ENCODE assay signal across 13 cellular contexts in the genomic region with DNA sequence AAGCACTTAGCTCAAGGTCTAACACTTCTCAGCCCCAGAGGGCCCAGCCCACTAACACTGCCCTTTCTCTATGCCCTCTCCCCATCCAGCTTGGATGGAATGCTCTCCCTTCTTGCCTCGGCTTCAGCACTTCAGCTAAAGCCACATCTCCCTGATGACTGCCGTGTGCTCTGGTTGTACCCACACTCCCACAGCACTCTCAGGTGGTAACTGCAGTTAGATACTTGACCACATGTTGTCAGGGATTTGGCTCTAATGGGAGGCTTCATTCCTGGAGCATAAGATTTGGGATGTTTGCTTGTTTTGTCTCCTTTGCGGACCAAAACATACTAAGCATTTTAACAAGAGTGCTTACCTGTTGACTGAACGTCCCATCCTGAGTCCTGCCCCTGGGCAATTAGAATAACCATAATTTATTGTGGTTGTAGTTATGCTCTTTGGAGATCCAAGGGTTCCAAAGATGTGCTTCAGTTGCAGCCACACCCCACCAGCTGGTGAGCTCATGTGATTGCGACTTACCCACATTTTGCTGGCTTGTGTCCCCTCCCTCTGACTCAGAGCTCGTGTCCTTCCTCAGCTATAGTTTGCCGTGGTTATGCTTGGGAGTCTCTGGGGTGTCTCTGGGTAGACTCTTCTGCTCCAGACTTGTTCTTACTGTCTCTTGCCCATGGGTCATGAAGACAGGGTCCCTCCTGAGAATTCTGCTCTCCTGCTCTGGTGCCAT. TPM values are rescaled to one million over a fixed set of nuclear protein-coding genes. Genes with fewer than 3 reads are reported as not detected.
DNase-seq lines count a peak whose midpoint lies in the region; ATAC-seq and TF ChIP-seq lines count a peak whose summit lies in the region.
"Had no signal": no experiment of that assay in that cellular context is flagged by ENCODE, and none has a peak within 500 bp of the region (broad histone marks: within the 10 kb centered on the region; RNA-seq: fewer than 3 reads in every experiment).

No MANE protein-coding gene starts in this region.

- H3K9me3 ChIP-seq in psoas muscle: no peaks in the 10 kb centered on the region

- intact Hi-C loops in psoas muscle (cut with DNase I): no loop called here

- H3K36me3 ChIP-seq in psoas muscle (ENCODE audit: insufficient read depth in 1 of 2, low read depth in 1 of 2): no peaks in the 10 kb centered on the region
- H3K36me3 ChIP-seq: cardiac muscle cell had no signal

- H3K4me3 ChIP-seq in NB4 (ENCODE audit: low read depth, low read length) (no peak overlapping the region), cardiac fibroblast (replicated peaks in 1 of 2; ENCODE audit: low read depth in 2 of 2, low read length in 2 of 2) (no peak overlapping the region), psoas muscle (no peak overlapping the region)
- H3K4me3 ChIP-seq: cardiac muscle cell had no signal

- no peaks in the 10 kb centered on the region for H3K27me3 ChIP-seq in psoas muscle (ENCODE audit: insufficient read depth in 3 of 3, low read length in 2 of 3)
- H3K27me3 ChIP-seq: cardiac muscle cell had no signal

- H3K27ac ChIP-seq in psoas muscle: no peak overlapping the region
- H3K27ac ChIP-seq: cardiac muscle cell had no signal

- H3K4me1 ChIP-seq in psoas muscle: peaks cover 32% of the 10 kb centered on the region

- WGBS in psoas muscle, 3 donors: 71 to 88% (median 78%) methylated on average over 7 of the region's 7 CpGs

- TF ChIP-seq POLR2A in NB4 (IDR thresholded peaks at IDR 0.05; ENCODE audit: extremely low read depth, insufficient read length): no peak

- ATAC-seq in psoas muscle (peak in 3 of 4 donors; percentile 32 to 64 (median 63)), HG03354 (IDR thresholded peaks at IDR 0.05; ENCODE audit: poor library complexity, severe bottlenecking, unreplicated experiment) (no peak), HG02610 (IDR thresholded peaks at IDR 0.05; ENCODE audit: unreplicated experiment) (no peak)
- ATAC-seq: activated T-helper 17 cell treated with anti-CD3 and anti-CD28 coated beads, Interleukin-2, amount 50 U/mL, for 72 hours had no signal

- no peak for TF ChIP-seq CTCF in NB4 (IDR thresholded peaks at IDR 0.05; ENCODE audit: low read depth, low read length)
- no peak for TF ChIP-seq CTCF in cardiac fibroblast (IDR thresholded peaks at IDR 0.05; ENCODE audit: low read depth, low read length)
- no peak for TF ChIP-seq CTCF in psoas muscle (IDR thresholded peaks at IDR 0.05)

- DNase-seq in GM03348 (ENCODE audit: low spot score) (peak; percentile 84), NB4 (ENCODE audit: low read depth) (peak; percentile 74), cardiac fibroblast (ENCODE audit: low read depth in 2 of 2) (peak; percentile 35 to 71), psoas muscle (peak in 1 of 2 donors; percentile 26)
- no peak for DNase-seq in activated CD4-positive, alpha-beta T cell treated with anti-CD3 and anti-CD28 coated beads for 48 hours
- DNase-seq: KG1 had no signal

RNA-seq across cellular contexts. Expression of gene SLC26A9, which starts 7.7 kb away (rescaled TPM):
- 1 to 10 TPM in 1 of 4 donors, under 1 TPM in 3; 0.15 to 5.5 (median 0.47) TPM for total RNA-seq in psoas muscle
- polyA plus RNA-seq in psoas muscle: under 1 TPM; 0.16 to 0.56 (median 0.42) TPM
- total RNA-seq: activated T-helper 17 cell treated with anti-CD3 and anti-CD28 coated beads, Interleukin-2, amount 50 U/mL, for 72 hours; epithelial cell of proximal tubule; mononuclear cell; SK-MEL-5 had no signal

RNA-seq across cellular contexts. Expression of gene RAB7B, which starts 52.2 kb away (rescaled TPM):
- 1 to 10 TPM in 1 of 4 donors, under 1 TPM in 3; 0.17 to 1.2 (median 0.50) TPM for total RNA-seq in psoas muscle
- under 1 TPM; 0.25 to 0.36 (median 0.27) TPM for polyA plus RNA-seq in psoas muscle
- total RNA-seq: activated T-helper 17 cell treated with anti-CD3 and anti-CD28 coated beads, Interleukin-2, amount 50 U/mL, for 72 hours; epithelial cell of proximal tubule had no signal

Comparison
In these comparisons a context has a peak if more than half of its experiments do, and no peak if none do; other contexts are left out.
1. ATAC-seq: peak in psoas muscle (3 of 4); none in HG03354 (single experiment) and HG02610 (single experiment).